Comparison of ENCODE assay signal across 1 cellular context in the genomic region with DNA sequence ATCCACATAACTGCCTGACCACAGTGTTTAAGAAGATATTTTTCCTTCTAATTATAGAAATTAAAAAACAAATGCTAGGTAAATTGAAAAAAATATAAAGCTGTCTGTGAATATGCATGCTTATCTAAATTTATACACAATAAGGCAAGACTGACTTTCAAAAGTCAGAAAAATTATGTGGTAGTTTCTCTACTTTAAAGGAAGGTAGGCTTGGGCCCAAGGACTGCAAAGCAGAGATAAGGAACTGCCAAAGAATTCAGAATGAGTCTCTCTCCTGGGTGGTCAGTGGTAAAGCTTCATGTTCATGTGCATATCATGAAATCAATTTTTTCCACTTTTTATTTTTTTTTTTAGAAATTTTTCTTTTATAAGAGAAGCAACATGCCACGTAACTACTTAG.
A peak's percentile ranks its signal among the peaks of the same experiment; 100 is the strongest.
TF ChIP-seq lines count a peak whose summit lies in the region.

No MANE protein-coding gene starts in this region.

TF ChIP-seq in K562, 482 proteins besides CTCF, POLR2A, EP300 and RAD21 (continued from another document and continues in another):
- TF ChIP-seq, protein P1, sequence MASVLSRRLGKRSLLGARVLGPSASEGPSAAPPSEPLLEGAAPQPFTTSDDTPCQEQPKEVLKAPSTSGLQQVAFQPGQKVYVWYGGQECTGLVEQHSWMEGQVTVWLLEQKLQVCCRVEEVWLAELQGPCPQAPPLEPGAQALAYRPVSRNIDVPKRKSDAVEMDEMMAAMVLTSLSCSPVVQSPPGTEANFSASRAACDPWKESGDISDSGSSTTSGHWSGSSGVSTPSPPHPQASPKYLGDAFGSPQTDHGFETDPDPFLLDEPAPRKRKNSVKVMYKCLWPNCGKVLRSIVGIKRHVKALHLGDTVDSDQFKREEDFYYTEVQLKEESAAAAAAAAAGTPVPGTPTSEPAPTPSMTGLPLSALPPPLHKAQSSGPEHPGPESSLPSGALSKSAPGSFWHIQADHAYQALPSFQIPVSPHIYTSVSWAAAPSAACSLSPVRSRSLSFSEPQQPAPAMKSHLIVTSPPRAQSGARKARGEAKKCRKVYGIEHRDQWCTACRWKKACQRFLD (CRISPR knock-in tag; IDR thresholded peaks at IDR 0.05) = peak; percentile 66; the same call in 1 of the 2 replicates
- no peak for TF ChIP-seq SAFB2 (IDR thresholded peaks at IDR 0.05; ENCODE audit: borderline replicate concordance, low read depth, low read length, severe bottlenecking)
- TF ChIP-seq, protein P2, sequence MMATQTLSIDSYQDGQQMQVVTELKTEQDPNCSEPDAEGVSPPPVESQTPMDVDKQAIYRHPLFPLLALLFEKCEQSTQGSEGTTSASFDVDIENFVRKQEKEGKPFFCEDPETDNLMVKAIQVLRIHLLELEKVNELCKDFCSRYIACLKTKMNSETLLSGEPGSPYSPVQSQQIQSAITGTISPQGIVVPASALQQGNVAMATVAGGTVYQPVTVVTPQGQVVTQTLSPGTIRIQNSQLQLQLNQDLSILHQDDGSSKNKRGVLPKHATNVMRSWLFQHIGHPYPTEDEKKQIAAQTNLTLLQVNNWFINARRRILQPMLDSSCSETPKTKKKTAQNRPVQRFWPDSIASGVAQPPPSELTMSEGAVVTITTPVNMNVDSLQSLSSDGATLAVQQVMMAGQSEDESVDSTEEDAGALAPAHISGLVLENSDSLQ (IDR thresholded peaks at IDR 0.05) = no peak
- TF ChIP-seq POLR2AphosphoS5 (IDR thresholded peaks at IDR 0.05; ENCODE audit: control insufficient read depth, insufficient read depth, low read depth, low read length) = peak; percentile 50; the same call in 1 of the 2 replicates
- TF ChIP-seq DMBX1 (CRISPR knock-in tag; IDR thresholded peaks at IDR 0.05; ENCODE audit: borderline replicate concordance) = 0 out of 2 replicates have a peak, but pooled peaks have one; percentile 18
- TF ChIP-seq, protein P3, sequence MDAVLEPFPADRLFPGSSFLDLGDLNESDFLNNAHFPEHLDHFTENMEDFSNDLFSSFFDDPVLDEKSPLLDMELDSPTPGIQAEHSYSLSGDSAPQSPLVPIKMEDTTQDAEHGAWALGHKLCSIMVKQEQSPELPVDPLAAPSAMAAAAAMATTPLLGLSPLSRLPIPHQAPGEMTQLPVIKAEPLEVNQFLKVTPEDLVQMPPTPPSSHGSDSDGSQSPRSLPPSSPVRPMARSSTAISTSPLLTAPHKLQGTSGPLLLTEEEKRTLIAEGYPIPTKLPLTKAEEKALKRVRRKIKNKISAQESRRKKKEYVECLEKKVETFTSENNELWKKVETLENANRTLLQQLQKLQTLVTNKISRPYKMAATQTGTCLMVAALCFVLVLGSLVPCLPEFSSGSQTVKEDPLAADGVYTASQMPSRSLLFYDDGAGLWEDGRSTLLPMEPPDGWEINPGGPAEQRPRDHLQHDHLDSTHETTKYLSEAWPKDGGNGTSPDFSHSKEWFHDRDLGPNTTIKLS (IDR thresholded peaks at IDR 0.05; ENCODE audit: borderline replicate concordance, low read depth) = no peak
- no peak for TF ChIP-seq NELFE (IDR thresholded peaks at IDR 0.05; ENCODE audit: insufficient read depth, insufficient read length)
- TF ChIP-seq DPF2 (IDR thresholded peaks at IDR 0.05) = peak; percentile 95
- TF ChIP-seq, protein P4, sequence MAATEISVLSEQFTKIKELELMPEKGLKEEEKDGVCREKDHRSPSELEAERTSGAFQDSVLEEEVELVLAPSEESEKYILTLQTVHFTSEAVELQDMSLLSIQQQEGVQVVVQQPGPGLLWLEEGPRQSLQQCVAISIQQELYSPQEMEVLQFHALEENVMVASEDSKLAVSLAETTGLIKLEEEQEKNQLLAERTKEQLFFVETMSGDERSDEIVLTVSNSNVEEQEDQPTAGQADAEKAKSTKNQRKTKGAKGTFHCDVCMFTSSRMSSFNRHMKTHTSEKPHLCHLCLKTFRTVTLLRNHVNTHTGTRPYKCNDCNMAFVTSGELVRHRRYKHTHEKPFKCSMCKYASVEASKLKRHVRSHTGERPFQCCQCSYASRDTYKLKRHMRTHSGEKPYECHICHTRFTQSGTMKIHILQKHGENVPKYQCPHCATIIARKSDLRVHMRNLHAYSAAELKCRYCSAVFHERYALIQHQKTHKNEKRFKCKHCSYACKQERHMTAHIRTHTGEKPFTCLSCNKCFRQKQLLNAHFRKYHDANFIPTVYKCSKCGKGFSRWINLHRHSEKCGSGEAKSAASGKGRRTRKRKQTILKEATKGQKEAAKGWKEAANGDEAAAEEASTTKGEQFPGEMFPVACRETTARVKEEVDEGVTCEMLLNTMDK (IDR thresholded peaks at IDR 0.05; ENCODE audit: borderline replicate concordance, insufficient read depth, low read depth, low read length, poor library complexity, severe bottlenecking) = no peak
- TF ChIP-seq ZNF778 (CRISPR knock-in tag; IDR thresholded peaks at IDR 0.05) = no peak
- TF ChIP-seq MAFK (IDR thresholded peaks at IDR 0.05; ENCODE audit: low read length) = no peak
- TF ChIP-seq, protein P5, sequence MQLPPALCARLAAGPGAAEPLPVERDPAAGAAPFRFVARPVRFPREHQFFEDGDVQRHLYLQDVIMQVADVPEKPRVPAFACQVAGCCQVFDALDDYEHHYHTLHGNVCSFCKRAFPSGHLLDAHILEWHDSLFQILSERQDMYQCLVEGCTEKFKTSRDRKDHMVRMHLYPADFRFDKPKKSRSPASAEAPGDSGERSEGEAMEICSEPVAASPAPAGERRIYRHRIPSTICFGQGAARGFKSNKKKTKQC (CRISPR knock-in tag; IDR thresholded peaks at IDR 0.05) = no peak
- TF ChIP-seq TEAD2 (tag; IDR thresholded peaks at IDR 0.05) = 0 out of 2 replicates have a peak, but pooled peaks have one; percentile 40
- TF ChIP-seq, protein P6, sequence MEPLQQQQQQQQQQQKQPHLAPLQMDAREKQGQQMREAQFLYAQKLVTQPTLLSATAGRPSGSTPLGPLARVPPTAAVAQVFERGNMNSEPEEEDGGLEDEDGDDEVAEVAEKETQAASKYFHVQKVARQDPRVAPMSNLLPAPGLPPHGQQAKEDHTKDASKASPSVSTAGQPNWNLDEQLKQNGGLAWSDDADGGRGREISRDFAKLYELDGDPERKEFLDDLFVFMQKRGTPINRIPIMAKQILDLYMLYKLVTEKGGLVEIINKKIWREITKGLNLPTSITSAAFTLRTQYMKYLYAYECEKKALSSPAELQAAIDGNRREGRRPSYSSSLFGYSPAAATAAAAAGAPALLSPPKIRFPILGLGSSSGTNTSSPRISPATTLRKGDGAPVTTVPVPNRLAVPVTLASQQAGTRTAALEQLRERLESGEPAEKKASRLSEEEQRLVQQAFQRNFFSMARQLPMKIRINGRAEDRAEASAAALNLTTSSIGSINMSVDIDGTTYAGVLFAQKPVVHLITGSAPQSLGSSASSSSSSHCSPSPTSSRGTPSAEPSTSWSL (CRISPR knock-in tag; IDR thresholded peaks at IDR 0.05; ENCODE audit: borderline replicate concordance) = no peak
- 0 out of 4 replicates have a peak, but pooled peaks of 1 of the 2 experiments have one; percentile 54 for TF ChIP-seq ARNT (IDR thresholded peaks at IDR 0.05)
- no peak for TF ChIP-seq RFX5 (IDR thresholded peaks at IDR 0.05; ENCODE audit: low read depth, low read length)
- peak; percentile 94 for TF ChIP-seq TEAD4 (IDR thresholded peaks at IDR 0.05; ENCODE audit: low read length)
- no peak for TF ChIP-seq TEAD4 (CRISPR knock-in tag; IDR thresholded peaks at IDR 0.05; ENCODE audit: borderline replicate concordance)
- TF ChIP-seq SOX6 (IDR thresholded peaks at IDR 0.05) = peak; percentile 65; the same call in 1 of the 2 replicates
- no peak for TF ChIP-seq CCNT2 (IDR thresholded peaks at IDR 0.05; ENCODE audit: borderline replicate concordance, extremely low read depth, insufficient read length, low read depth, low read length)
- no peak for TF ChIP-seq ETV6 (IDR thresholded peaks at IDR 0.05; ENCODE audit: borderline replicate concordance in 1 of 2, low read depth in 2 of 2, low read length in 1 of 2)
- TF ChIP-seq ETV6 (CRISPR knock-in tag; IDR thresholded peaks at IDR 0.05; ENCODE audit: borderline replicate concordance) = no peak
- TF ChIP-seq, protein P7, sequence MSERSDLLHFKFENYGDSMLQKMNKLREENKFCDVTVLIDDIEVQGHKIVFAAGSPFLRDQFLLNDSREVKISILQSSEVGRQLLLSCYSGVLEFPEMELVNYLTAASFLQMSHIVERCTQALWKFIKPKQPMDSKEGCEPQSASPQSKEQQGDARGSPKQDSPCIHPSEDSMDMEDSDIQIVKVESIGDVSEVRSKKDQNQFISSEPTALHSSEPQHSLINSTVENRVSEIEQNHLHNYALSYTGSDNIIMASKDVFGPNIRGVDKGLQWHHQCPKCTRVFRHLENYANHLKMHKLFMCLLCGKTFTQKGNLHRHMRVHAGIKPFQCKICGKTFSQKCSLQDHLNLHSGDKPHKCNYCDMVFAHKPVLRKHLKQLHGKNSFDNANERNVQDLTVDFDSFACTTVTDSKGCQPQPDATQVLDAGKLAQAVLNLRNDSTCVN (CRISPR knock-in tag; IDR thresholded peaks at IDR 0.05) = no peak
- peak; percentile 63 for TF ChIP-seq NFIC (IDR thresholded peaks at IDR 0.05)
- TF ChIP-seq, protein P8, sequence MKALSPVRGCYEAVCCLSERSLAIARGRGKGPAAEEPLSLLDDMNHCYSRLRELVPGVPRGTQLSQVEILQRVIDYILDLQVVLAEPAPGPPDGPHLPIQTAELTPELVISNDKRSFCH (CRISPR knock-in tag; IDR thresholded peaks at IDR 0.05) = no peak
- TF ChIP-seq, protein P8 (tag; IDR thresholded peaks at IDR 0.05) = no peak
- TF ChIP-seq SMARCA4 (IDR thresholded peaks at IDR 0.05) = peak; percentile 94
- TF ChIP-seq ZC3H4 (CRISPR knock-in tag; IDR thresholded peaks at IDR 0.05; ENCODE audit: borderline replicate concordance) = no peak
- peak; percentile 58; the same call in 1 of the 2 replicates for TF ChIP-seq STAT5A (IDR thresholded peaks at IDR 0.05; ENCODE audit: borderline replicate concordance, low read length)
- TF ChIP-seq, protein P9, sequence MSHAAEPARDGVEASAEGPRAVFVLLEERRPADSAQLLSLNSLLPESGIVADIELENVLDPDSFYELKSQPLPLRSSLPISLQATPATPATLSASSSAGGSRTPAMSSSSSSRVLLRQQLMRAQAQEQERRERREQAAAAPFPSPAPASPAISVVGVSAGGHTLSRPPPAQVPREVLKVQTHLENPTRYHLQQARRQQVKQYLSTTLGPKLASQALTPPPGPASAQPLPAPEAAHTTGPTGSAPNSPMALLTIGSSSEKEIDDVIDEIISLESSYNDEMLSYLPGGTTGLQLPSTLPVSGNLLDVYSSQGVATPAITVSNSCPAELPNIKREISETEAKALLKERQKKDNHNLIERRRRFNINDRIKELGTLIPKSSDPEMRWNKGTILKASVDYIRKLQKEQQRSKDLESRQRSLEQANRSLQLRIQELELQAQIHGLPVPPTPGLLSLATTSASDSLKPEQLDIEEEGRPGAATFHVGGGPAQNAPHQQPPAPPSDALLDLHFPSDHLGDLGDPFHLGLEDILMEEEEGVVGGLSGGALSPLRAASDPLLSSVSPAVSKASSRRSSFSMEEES (CRISPR knock-in tag; IDR thresholded peaks at IDR 0.05) = no peak
- TF ChIP-seq STAG1 (CRISPR knock-in tag; IDR thresholded peaks at IDR 0.05; ENCODE audit: borderline replicate concordance) = no peak
- no peak for TF ChIP-seq GTF2E2 (tag; IDR thresholded peaks at IDR 0.05)
- TF ChIP-seq JUN (IDR thresholded peaks at IDR 0.05; ENCODE audit: borderline replicate concordance, low read depth, low read length) = 0 out of 2 replicates have a peak, but pooled peaks have one; percentile 41
- TF ChIP-seq JUN (CRISPR knock-in tag; IDR thresholded peaks at IDR 0.05; ENCODE audit: borderline replicate concordance) = no peak
- TF ChIP-seq ZNF384 (IDR thresholded peaks at IDR 0.05; ENCODE audit: low read depth, low read length) = peak; percentile 40; the same call in 1 of the 2 replicates
- TF ChIP-seq RCOR1 (IDR thresholded peaks at IDR 0.05; ENCODE audit: borderline replicate concordance in 1 of 2, low read depth in 2 of 2, low read length in 2 of 2) = peak; percentile 37 to 60; a peak in 2 of 4 replicates
- TF ChIP-seq, protein P10, sequence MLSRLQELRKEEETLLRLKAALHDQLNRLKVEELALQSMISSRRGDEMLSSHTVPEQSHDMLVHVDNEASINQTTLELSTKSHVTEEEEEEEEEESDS (CRISPR knock-in tag; IDR thresholded peaks at IDR 0.05) = no peak
- TF ChIP-seq FOSL1 (tag; conservative IDR thresholded peaks at IDR 0.05) = 0 out of 2 replicates have a peak, but pooled peaks have one; percentile 48
- peak; percentile 83 for TF ChIP-seq TCF3 (CRISPR knock-in tag; IDR thresholded peaks at IDR 0.05)
- TF ChIP-seq, protein P11, sequence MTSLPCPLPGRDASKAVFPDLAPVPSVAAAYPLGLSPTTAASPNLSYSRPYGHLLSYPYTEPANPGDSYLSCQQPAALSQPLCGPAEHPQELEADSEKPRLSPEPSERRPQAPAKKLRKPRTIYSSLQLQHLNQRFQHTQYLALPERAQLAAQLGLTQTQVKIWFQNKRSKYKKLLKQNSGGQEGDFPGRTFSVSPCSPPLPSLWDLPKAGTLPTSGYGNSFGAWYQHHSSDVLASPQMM (CRISPR knock-in tag; IDR thresholded peaks at IDR 0.05) = no peak
- no peak for TF ChIP-seq FIP1L1 (IDR thresholded peaks at IDR 0.05; ENCODE audit: low read depth, low read length, poor library complexity, severe bottlenecking)
- no peak for TF ChIP-seq DNMT1 (IDR thresholded peaks at IDR 0.05)
- TF ChIP-seq, protein P12, sequence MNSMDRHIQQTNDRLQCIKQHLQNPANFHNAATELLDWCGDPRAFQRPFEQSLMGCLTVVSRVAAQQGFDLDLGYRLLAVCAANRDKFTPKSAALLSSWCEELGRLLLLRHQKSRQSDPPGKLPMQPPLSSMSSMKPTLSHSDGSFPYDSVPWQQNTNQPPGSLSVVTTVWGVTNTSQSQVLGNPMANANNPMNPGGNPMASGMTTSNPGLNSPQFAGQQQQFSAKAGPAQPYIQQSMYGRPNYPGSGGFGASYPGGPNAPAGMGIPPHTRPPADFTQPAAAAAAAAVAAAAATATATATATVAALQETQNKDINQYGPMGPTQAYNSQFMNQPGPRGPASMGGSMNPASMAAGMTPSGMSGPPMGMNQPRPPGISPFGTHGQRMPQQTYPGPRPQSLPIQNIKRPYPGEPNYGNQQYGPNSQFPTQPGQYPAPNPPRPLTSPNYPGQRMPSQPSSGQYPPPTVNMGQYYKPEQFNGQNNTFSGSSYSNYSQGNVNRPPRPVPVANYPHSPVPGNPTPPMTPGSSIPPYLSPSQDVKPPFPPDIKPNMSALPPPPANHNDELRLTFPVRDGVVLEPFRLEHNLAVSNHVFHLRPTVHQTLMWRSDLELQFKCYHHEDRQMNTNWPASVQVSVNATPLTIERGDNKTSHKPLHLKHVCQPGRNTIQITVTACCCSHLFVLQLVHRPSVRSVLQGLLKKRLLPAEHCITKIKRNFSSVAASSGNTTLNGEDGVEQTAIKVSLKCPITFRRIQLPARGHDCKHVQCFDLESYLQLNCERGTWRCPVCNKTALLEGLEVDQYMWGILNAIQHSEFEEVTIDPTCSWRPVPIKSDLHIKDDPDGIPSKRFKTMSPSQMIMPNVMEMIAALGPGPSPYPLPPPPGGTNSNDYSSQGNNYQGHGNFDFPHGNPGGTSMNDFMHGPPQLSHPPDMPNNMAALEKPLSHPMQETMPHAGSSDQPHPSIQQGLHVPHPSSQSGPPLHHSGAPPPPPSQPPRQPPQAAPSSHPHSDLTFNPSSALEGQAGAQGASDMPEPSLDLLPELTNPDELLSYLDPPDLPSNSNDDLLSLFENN (IDR thresholded peaks at IDR 0.05; ENCODE audit: low read depth in 2 of 2, low read length in 2 of 2) = peak in 1 of 2 experiments; percentile 78; a peak in 2 of 4 replicates
